Comparison of ENCODE assay signal across 8 cellular contexts in the genomic region with DNA sequence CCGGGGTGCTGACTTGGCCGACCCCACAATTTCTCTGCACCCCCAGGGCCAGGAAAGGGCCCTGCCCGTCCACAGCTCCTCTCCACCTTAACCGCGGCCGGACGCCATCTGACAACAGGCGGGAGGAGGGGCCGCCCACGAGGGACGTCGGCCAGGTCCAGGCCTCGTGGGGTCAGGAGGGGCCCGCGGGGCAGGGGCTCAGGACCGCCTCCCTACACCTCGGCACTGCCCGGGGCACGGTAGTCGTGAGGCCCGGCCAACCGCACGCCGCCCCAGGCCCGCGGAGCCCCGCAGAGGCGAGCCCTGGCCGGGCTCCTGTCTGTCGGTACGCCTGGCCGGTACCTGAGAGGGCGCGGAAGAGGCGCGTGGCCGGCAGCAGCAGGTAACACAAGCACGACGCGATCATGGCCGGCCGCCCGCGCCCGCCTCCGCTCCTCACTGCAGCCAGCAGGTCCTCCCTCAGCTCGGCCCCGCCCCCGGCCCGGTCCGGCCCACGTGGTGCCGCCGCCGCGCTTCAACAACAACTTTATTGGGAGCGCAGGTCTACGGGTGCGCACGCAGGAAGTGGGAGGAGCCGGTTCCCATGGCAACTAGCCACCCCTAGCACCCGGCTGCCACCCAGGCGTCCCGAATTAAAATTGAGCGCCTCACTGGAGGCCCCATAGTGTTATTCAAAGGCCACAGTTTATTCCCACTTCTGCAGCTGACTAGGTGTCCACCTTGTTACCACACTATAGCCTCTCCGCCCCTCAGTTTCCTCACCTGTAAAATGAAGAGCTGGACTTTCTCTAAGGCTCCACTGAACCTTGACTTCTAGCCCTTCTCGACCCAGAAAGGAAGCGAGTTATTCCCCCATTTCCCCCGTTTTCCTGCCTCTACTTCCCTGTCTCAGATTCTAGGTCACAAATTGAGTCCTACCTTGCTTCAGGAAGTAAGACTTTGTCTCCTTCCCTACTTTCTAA. TPM values are rescaled to one million over a fixed set of nuclear protein-coding genes. Genes with fewer than 3 reads are reported as not detected.
DNase-seq lines count a peak whose midpoint lies in the region; ATAC-seq and TF ChIP-seq lines count a peak whose summit lies in the region.

A gene with protein sequence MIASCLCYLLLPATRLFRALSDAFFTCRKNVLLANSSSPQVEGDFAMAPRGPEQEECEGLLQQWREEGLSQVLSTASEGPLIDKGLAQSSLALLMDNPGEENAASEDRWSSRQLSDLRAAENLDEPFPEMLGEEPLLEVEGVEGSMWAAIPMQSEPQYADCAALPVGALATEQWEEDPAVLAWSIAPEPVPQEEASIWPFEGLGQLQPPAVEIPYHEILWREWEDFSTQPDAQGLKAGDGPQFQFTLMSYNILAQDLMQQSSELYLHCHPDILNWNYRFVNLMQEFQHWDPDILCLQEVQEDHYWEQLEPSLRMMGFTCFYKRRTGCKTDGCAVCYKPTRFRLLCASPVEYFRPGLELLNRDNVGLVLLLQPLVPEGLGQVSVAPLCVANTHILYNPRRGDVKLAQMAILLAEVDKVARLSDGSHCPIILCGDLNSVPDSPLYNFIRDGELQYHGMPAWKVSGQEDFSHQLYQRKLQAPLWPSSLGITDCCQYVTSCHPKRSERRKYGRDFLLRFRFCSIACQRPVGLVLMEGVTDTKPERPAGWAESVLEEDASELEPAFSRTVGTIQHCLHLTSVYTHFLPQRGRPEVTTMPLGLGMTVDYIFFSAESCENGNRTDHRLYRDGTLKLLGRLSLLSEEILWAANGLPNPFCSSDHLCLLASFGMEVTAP (minus strand): TSS at position 461 of the 962 bp plus-strand sequence. CDS start 55 bp downstream, at position 406.

- peak; percentile 85 for ATAC-seq in HG02840 (IDR thresholded peaks at IDR 0.05; ENCODE audit: low FRiP score, unreplicated experiment)
- peak; percentile 86 for ATAC-seq in activated naive CD8-positive, alpha-beta T cell treated with anti-CD3 and anti-CD28 coated beads, Interleukin-2, amount 50 U/mL, for 24 hours
- peak; percentile 95 for ATAC-seq in Right ventricle myocardium superior (ENCODE audit: poor library complexity)

- H3K4me3 ChIP-seq in GM12875 (ENCODE audit: low read depth, low read length) (peak within 1 kb of the TSS; percentile 72), ovary (peak within 1 kb of the TSS; percentile 81), thymus (ENCODE audit: low read length) (peak within 1 kb of the TSS; percentile 75)

- H3K4me3 Mint-ChIP-seq in activated naive CD8-positive, alpha-beta T cell treated with anti-CD3 and anti-CD28 coated beads, Interleukin-2, amount 50 U/mL, for 24 hours = peak within 1 kb of the TSS; percentile 95

- TF ChIP-seq EP300 in ovary (IDR thresholded peaks at IDR 0.05) = no peak

- intact Hi-C loops in Right ventricle myocardium superior (cut with DNase I) = no loop called here
- intact Hi-C loops in ovary (cut with DNase I) = no loop called here

- 4 to 6% (median 5%) methylated on average over 64 to 69 of the region's 69 CpGs for WGBS in ovary, 3 donors
- 5% methylated on average over 69 of the region's 69 CpGs for WGBS in thymus

- H3K27ac ChIP-seq in ovary (peak within 1 kb of the TSS; percentile 32 to 88), thymus (ENCODE audit: low read depth) (peak within 1 kb of the TSS; percentile 55)

- H3K4me1 Mint-ChIP-seq in activated naive CD8-positive, alpha-beta T cell treated with anti-CD3 and anti-CD28 coated beads, Interleukin-2, amount 50 U/mL, for 24 hours = peaks cover 23% of the 10 kb centered on the region

- peaks cover 12% of the 10 kb centered on the region for H3K36me3 Mint-ChIP-seq in activated naive CD8-positive, alpha-beta T cell treated with anti-CD3 and anti-CD28 coated beads, Interleukin-2, amount 50 U/mL, for 24 hours (ENCODE audit: low read depth)

- H3K4me1 ChIP-seq in ovary (ENCODE audit: insufficient read depth) = peaks cover 3% of the 10 kb centered on the region
- H3K4me1 ChIP-seq in thymus (ENCODE audit: control insufficient read depth, insufficient read depth, low read length) = peaks cover 5% of the 10 kb centered on the region

- peak; percentile 75 for TF ChIP-seq POLR2A in ovary (IDR thresholded peaks at IDR 0.05)

- H3K27me3 ChIP-seq in ovary (no peaks in the 10 kb centered on the region), thymus (ENCODE audit: control insufficient read depth, insufficient read depth) (no peaks in the 10 kb centered on the region)

- no peaks in the 10 kb centered on the region for H3K9me3 Mint-ChIP-seq in activated naive CD8-positive, alpha-beta T cell treated with anti-CD3 and anti-CD28 coated beads, Interleukin-2, amount 50 U/mL, for 24 hours

- H3K9me3 ChIP-seq in ovary (no peaks in the 10 kb centered on the region), thymus (ENCODE audit: control insufficient read depth) (no peaks in the 10 kb centered on the region)

- TF ChIP-seq CTCF in GM12875 (IDR thresholded peaks at IDR 0.05; ENCODE audit: borderline replicate concordance, insufficient read depth, low read depth, low read length) (no peak), ovary (IDR thresholded peaks at IDR 0.05) (peak in 1 of 3 donors; percentile 20)

- DNase-seq in NCI-H1436 (lab: John Stamatoyannopoulos, UW) (peak; percentile 93), SW480 (ENCODE audit: low spot score) (peak; percentile 95), Right ventricle myocardium superior (peak; percentile 98), ovary (peak; percentile 94 to 96 (median 96))
- DNase-seq in activated naive CD8-positive, alpha-beta T cell treated with anti-CD3 and anti-CD28 coated beads, Interleukin-2, amount 50 U/mL, for 24 hours = peak; percentile 97

- H3K27ac Mint-ChIP-seq in activated naive CD8-positive, alpha-beta T cell treated with anti-CD3 and anti-CD28 coated beads, Interleukin-2, amount 50 U/mL, for 24 hours = peak within 1 kb of the TSS; percentile 89

- H3K36me3 ChIP-seq in ovary = no peaks in the 10 kb centered on the region
- H3K36me3 ChIP-seq in thymus (ENCODE audit: control insufficient read depth, insufficient read depth) = peaks cover 4% of the 10 kb centered on the region

- H3K27me3 Mint-ChIP-seq in activated naive CD8-positive, alpha-beta T cell treated with anti-CD3 and anti-CD28 coated beads, Interleukin-2, amount 50 U/mL, for 24 hours = no peaks in the 10 kb centered on the region

RNA-seq across cellular contexts. Expression of the gene that starts here (rescaled TPM):
- total RNA-seq in Right ventricle myocardium superior (8.7 TPM), ovary (10 to 100 TPM; 13.9 to 24.4 (median 19.4) TPM)
- polyA plus RNA-seq in ovary (10 to 100 TPM; 13.8 to 26.0 TPM), thymus (12.2 TPM)

Comparison
In these comparisons a context has a peak if more than half of its experiments do, and no peak if none do; other contexts are left out.
1. Peak in every context shown above with its lines: DNase-seq, ATAC-seq, H3K4me3 ChIP-seq and H3K27ac ChIP-seq.